ENCODE assay signal across 33 cellular contexts in the genomic region with DNA sequence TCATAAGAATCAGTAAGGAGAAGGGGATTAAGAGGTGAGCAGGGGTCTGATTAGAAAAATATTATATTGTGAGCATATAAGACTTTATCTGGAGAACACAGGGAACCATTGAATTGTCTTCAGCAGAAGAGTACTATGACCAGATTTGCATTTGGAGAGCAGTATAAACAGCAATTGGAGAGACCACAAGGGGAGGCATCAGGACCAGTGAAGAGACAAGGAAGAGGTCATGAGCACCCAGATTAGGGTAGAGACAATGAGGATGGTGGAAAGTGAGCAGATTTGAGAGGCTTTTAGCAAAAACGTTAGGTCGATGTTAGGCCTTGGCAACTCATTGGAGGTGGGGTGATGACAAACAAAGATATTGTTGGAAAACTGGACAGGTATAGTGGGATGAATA. TPM values are rescaled to one million over a fixed set of nuclear protein-coding genes. Genes with fewer than 3 reads are reported as not detected.
"Had no signal": no experiment of that assay in that cellular context is flagged by ENCODE, and none has a peak within 500 bp of the region (broad histone marks: within the 10 kb centered on the region; RNA-seq: fewer than 3 reads in every experiment).

No MANE protein-coding gene starts in this region.

- H3K4me1 ChIP-seq: ascending aorta, Peyer's patch, SJSA1 had no signal

- H3K4me3 ChIP-seq: ascending aorta, cardiac muscle cell, Peyer's patch, SJSA1 had no signal

- H3K27ac ChIP-seq: ascending aorta, cardiac muscle cell, Peyer's patch, SJSA1, WERI-Rb-1 had no signal

- H3K36me3 ChIP-seq: ascending aorta, cardiac muscle cell, Peyer's patch, SJSA1, WERI-Rb-1 had no signal

- ATAC-seq: activated CD4-positive, alpha-beta T cell treated with anti-CD3 and anti-CD28 coated beads for 36 hours; activated CD8-positive, alpha-beta T cell treated with anti-CD3 and anti-CD28 coated beads, Interleukin-2, amount 10 ng/mL, durations not matched to agents 7 days and 5 days; PC-3; SK-N-SH treated with all-trans-retinoic acid at 6 μM for 48 hours; T-cell had no signal

- H3K9me3 ChIP-seq: ascending aorta, Peyer's patch, SJSA1 had no signal

- H3K27me3 ChIP-seq: ascending aorta, cardiac muscle cell, Peyer's patch, SJSA1 had no signal

- DNase-seq: activated CD4-positive, alpha-beta T cell treated with anti-CD3 and anti-CD28 coated beads for 36 hours; activated CD4-positive, alpha-beta T cell treated with anti-CD3 and anti-CD28 coated beads, Interleukin-2, amount 10 ng/mL, durations not matched to agents 7 days and 5 days; activated CD4-positive, alpha-beta T cell treated with anti-CD3 and anti-CD28 coated beads, Interleukin-2, amount 50 U/mL, for 48 hours; activated CD8-positive, alpha-beta T cell treated with anti-CD3 and anti-CD28 coated beads, Interleukin-2, amount 10 ng/mL, durations not matched to agents 7 days and 5 days; activated gamma-delta T cell; activated naive CD4-positive, alpha-beta T cell treated with Interleukin-2 at 50 U/mL for 16 hours; activated naive CD8-positive, alpha-beta T cell treated with anti-CD3 and anti-CD28 coated beads, Interleukin-2, amount 10 ng/mL, durations not matched to agents 7 days and 5 days; activated T-cell treated with anti-CD3 and anti-CD28 coated beads, Interleukin-2, amount 50 U/mL, for 24 hours; amygdala; KG1; MM.1S; MV-4-11; NCI-H1092; NCI-H146; NCI-H187; NCI-H2029 treated with DMSO at 0.1 percent for 48 hours; NCI-H2107; NCI-H2171; NCI-H510A; NCI-H774; PC-3; Peyer's patch; RPMI8226; SHP77 treated with DMSO at 0.1 percent for 48 hours; T-cell; T-helper 2 cell; T-helper 9 cell; WERI-Rb-1 had no signal

RNA-seq across cellular contexts. Expression of gene GPR85, which starts 44.7 kb away (rescaled TPM):
- total RNA-seq: activated CD4-positive, alpha-beta T cell treated with anti-CD3 and anti-CD28 coated beads for 36 hours; activated CD4-positive, alpha-beta T cell treated with anti-CD3 and anti-CD28 coated beads, Interleukin-2, amount 10 ng/mL, durations not matched to agents 7 days and 5 days; activated CD8-positive, alpha-beta T cell treated with anti-CD3 and anti-CD28 coated beads, Interleukin-2, amount 10 ng/mL, durations not matched to agents 7 days and 5 days; activated naive CD8-positive, alpha-beta T cell treated with anti-CD3 and anti-CD28 coated beads, Interleukin-2, amount 10 ng/mL, durations not matched to agents 7 days and 5 days; activated T-helper 2 cell treated with anti-CD3 and anti-CD28 coated beads, Interferon-gamma antibody, Interleukin-2, Interleukin-4, amounts not matched to agents 10 μg/mL and 5 μg/mL and 100 μg/mL, durations not matched to agents 14 hours and 24 hours and 36 hours; ascending aorta; PC-3; Peyer's patch; T-cell had no signal
- polyA plus RNA-seq: cardiac muscle cell had no signal
